Comparison of ENCODE assay signal across 36 cellular contexts in the genomic region with DNA sequence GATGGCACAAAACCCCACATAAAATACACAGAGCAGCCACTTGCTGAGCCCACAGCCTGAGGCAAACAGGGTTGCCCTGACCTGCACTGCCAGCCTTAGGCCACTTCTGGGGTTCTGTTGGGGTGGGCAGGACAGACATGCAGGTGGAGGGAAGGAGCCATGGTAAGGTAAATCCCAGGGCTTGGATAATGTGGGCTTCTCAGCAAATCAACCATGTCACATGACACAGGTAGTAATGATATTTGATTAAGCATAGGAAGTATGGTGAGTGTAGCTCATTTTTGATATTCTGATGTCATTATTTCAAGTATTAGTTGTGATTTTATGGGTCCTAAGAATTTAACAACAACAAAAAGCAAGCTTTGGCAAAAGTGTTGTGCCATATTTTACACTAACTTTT.
"Had no signal": no experiment of that assay in that cellular context is flagged by ENCODE, and none has a peak within 500 bp of the region (broad histone marks: within the 10 kb centered on the region; RNA-seq: fewer than 3 reads in every experiment).

No MANE protein-coding gene starts in this region.

- H3K9me3 Mint-ChIP-seq: activated B cell treated with CpG ODN at 0.5 μM for 24 hours; activated CD4-positive, alpha-beta memory T cell treated with anti-CD3 and anti-CD28 coated beads for 36 hours; activated CD4-positive, alpha-beta T cell treated with anti-CD3 and anti-CD28 coated beads, Interleukin-2, amount 10 ng/mL, durations not matched to agents 24 days and 14 days; activated CD8-positive, alpha-beta T cell treated with anti-CD3 and anti-CD28 coated beads for 36 hours; activated naive CD4-positive, alpha-beta T cell treated with anti-CD3 and anti-CD28 coated beads for 36 hours; activated naive CD8-positive, alpha-beta T cell treated with anti-CD3 and anti-CD28 coated beads for 36 hours; activated T-cell treated with anti-CD3 and anti-CD28 coated beads, Interleukin-2, amount 50 U/mL, for 4 hours; activated T-cell treated with anti-CD3 and anti-CD28 coated beads, Interleukin-2, amount 50 U/mL, for 72 hours; activated T-helper 1 cell treated with anti-CD3 and anti-CD28 coated beads, Interleukin-12 subunit alpha, Interleukin-12 subunit beta, Interleukin-2, Interleukin-4 antibody, amounts not matched to agents 30 ng/mL and 10 ng/mL and 1 ng/mL, durations not matched to agents 14 hours and 24 hours and 36 hours; T-helper 1 cell treated with Interleukin-12 subunit alpha and Interleukin-12 subunit beta and Interleukin-4 antibody, amounts not matched to agents 30 μg/mL and 1 μg/mL, for 36 hours; T-helper 2 cell treated with Interferon-gamma antibody and Interleukin-4, amounts not matched to agents 5 μg/mL and 100 μg/mL, for 36 hours had no signal

- H3K27me3 ChIP-seq: body of pancreas, brain microvascular endothelial cell had no signal

- H3K36me3 Mint-ChIP-seq: activated CD4-positive, alpha-beta memory T cell treated with anti-CD3 and anti-CD28 coated beads for 36 hours; activated naive CD4-positive, alpha-beta T cell treated with anti-CD3 and anti-CD28 coated beads, Interleukin-2, amount 50 U/mL, for 72 hours; activated naive CD8-positive, alpha-beta T cell treated with anti-CD3 and anti-CD28 coated beads for 36 hours had no signal

- H3K4me3 ChIP-seq: adrenal gland, body of pancreas, breast epithelium had no signal

- H3K27ac Mint-ChIP-seq: activated B cell treated with CpG ODN at 0.5 μM for 24 hours; activated CD4-positive, alpha-beta memory T cell treated with anti-CD3 and anti-CD28 coated beads for 36 hours; activated CD4-positive, alpha-beta T cell treated with anti-CD3 and anti-CD28 coated beads, Interleukin-2, amount 10 ng/mL, durations not matched to agents 24 days and 14 days; activated CD8-positive, alpha-beta T cell treated with anti-CD3 and anti-CD28 coated beads for 36 hours; activated naive CD4-positive, alpha-beta T cell treated with anti-CD3 and anti-CD28 coated beads for 36 hours; activated naive CD4-positive, alpha-beta T cell treated with anti-CD3 and anti-CD28 coated beads, Interleukin-2, amount 50 U/mL, for 72 hours; activated naive CD8-positive, alpha-beta T cell treated with anti-CD3 and anti-CD28 coated beads for 36 hours; activated T-cell treated with anti-CD3 and anti-CD28 coated beads, Interleukin-2, amount 50 U/mL, for 72 hours; activated T-helper 1 cell treated with anti-CD3 and anti-CD28 coated beads, Interleukin-12 subunit alpha, Interleukin-12 subunit beta, Interleukin-2, Interleukin-4 antibody, amounts not matched to agents 30 ng/mL and 10 ng/mL and 1 ng/mL, durations not matched to agents 14 hours and 24 hours and 36 hours; activated T-helper 17 cell treated with anti-CD3 and anti-CD28 coated beads, Interleukin-2, amount 50 U/mL, for 72 hours; T-helper 1 cell treated with Interleukin-12 subunit alpha and Interleukin-12 subunit beta and Interleukin-4 antibody, amounts not matched to agents 30 μg/mL and 1 μg/mL, for 36 hours; T-helper 2 cell treated with Interferon-gamma antibody and Interleukin-4, amounts not matched to agents 5 μg/mL and 100 μg/mL, for 36 hours had no signal

- DNase-seq: activated B cell treated with CpG ODN at 0.5 μM for 24 hours; activated CD4-positive, alpha-beta memory T cell treated with anti-CD3 and anti-CD28 coated beads for 36 hours; activated CD4-positive, alpha-beta T cell treated with anti-CD3 and anti-CD28 coated beads for 4 hours; activated CD4-positive, alpha-beta T cell treated with anti-CD3 and anti-CD28 coated beads, Interleukin-2, amount 10 ng/mL, durations not matched to agents 24 days and 14 days; activated CD4-positive, alpha-beta T cell treated with anti-CD3 and anti-CD28 coated beads, Interleukin-2, amount 50 U/mL, for 1 hour; activated CD4-positive, alpha-beta T cell treated with anti-CD3 and anti-CD28 coated beads, Interleukin-2, amount 50 U/mL, for 4 hours; activated CD4-positive, CD25-positive, alpha-beta regulatory T cell treated with anti-CD3 and anti-CD28 coated beads, Interleukin-2, amount 50 U/mL, for 72 hours; activated CD8-positive, alpha-beta memory T cell treated with anti-CD3 and anti-CD28 coated beads, Interleukin-2, amount 50 U/mL, for 4 hours; activated CD8-positive, alpha-beta T cell treated with anti-CD3 and anti-CD28 coated beads for 36 hours; activated effector memory CD4-positive, alpha-beta T cell treated with anti-CD3 and anti-CD28 coated beads, Interleukin-2, amount 50 U/mL, for 16 hours; activated gamma-delta T cell treated with Interleukin-2 at 50 U/mL for 16 hours; activated naive CD4-positive, alpha-beta T cell; activated naive CD4-positive, alpha-beta T cell treated with anti-CD3 and anti-CD28 coated beads for 36 hours; activated naive CD4-positive, alpha-beta T cell treated with anti-CD3 and anti-CD28 coated beads, Interleukin-2, amount 50 U/mL, for 16 hours; activated naive CD8-positive, alpha-beta T cell treated with anti-CD3 and anti-CD28 coated beads for 36 hours; activated T-cell treated with anti-CD3 and anti-CD28 coated beads for 4 hours; activated T-cell treated with anti-CD3 and anti-CD28 coated beads, Interleukin-2, amount 50 U/mL, for 1 hour; activated T-cell treated with anti-CD3 and anti-CD28 coated beads, Interleukin-2, amount 50 U/mL, for 4 hours; activated T-cell treated with anti-CD3 and anti-CD28 coated beads, Interleukin-2, amount 50 U/mL, for 72 hours; adrenal gland; amniotic stem cell; aorta; body of pancreas; brain microvascular endothelial cell; central memory CD4-positive, alpha-beta T cell; T-helper 2 cell; T-helper 9 cell had no signal

- H3K27ac ChIP-seq: adrenal gland, body of pancreas, brain microvascular endothelial cell, breast epithelium, VCaP had no signal

- H3K36me3 ChIP-seq: adrenal gland, brain microvascular endothelial cell, breast epithelium had no signal

- H3K9me3 ChIP-seq: adrenal gland, body of pancreas, breast epithelium had no signal

- H3K4me1 Mint-ChIP-seq: activated B cell treated with CpG ODN at 0.5 μM for 24 hours; activated CD4-positive, alpha-beta T cell treated with anti-CD3 and anti-CD28 coated beads, Interleukin-2, amount 10 ng/mL, durations not matched to agents 24 days and 14 days; activated naive CD8-positive, alpha-beta T cell treated with anti-CD3 and anti-CD28 coated beads for 36 hours; activated T-helper 17 cell treated with anti-CD3 and anti-CD28 coated beads, Interleukin-2, amount 50 U/mL, for 72 hours had no signal

- FAIRE-seq: astrocyte, TTC549 had no signal

- H3K4me1 ChIP-seq: adrenal gland, breast epithelium had no signal

- ATAC-seq: activated CD8-positive, alpha-beta T cell treated with anti-CD3 and anti-CD28 coated beads for 36 hours; activated naive CD4-positive, alpha-beta T cell treated with anti-CD3 and anti-CD28 coated beads, Interleukin-2, amount 50 U/mL, for 72 hours; activated T-cell treated with anti-CD3 and anti-CD28 coated beads, Interleukin-2, amount 50 U/mL, for 4 hours; activated T-cell treated with anti-CD3 and anti-CD28 coated beads, Interleukin-2, amount 50 U/mL, for 72 hours; activated T-helper 17 cell treated with anti-CD3 and anti-CD28 coated beads, Interleukin-2, amount 50 U/mL, for 72 hours; body of pancreas had no signal

- H3K27me3 Mint-ChIP-seq: activated B cell treated with CpG ODN at 0.5 μM for 24 hours; activated CD4-positive, alpha-beta memory T cell treated with anti-CD3 and anti-CD28 coated beads for 36 hours; activated CD4-positive, alpha-beta T cell treated with anti-CD3 and anti-CD28 coated beads, Interleukin-2, amount 10 ng/mL, durations not matched to agents 24 days and 14 days; activated naive CD8-positive, alpha-beta T cell treated with anti-CD3 and anti-CD28 coated beads for 36 hours; activated T-helper 17 cell treated with anti-CD3 and anti-CD28 coated beads, Interleukin-2, amount 50 U/mL, for 72 hours had no signal

- H3K4me3 Mint-ChIP-seq: activated B cell treated with CpG ODN at 0.5 μM for 24 hours; activated CD4-positive, alpha-beta memory T cell treated with anti-CD3 and anti-CD28 coated beads for 36 hours; activated CD4-positive, alpha-beta T cell treated with anti-CD3 and anti-CD28 coated beads, Interleukin-2, amount 10 ng/mL, durations not matched to agents 24 days and 14 days; activated CD8-positive, alpha-beta T cell treated with anti-CD3 and anti-CD28 coated beads for 36 hours; activated naive CD4-positive, alpha-beta T cell treated with anti-CD3 and anti-CD28 coated beads for 36 hours; activated naive CD8-positive, alpha-beta T cell treated with anti-CD3 and anti-CD28 coated beads for 36 hours; activated T-cell treated with anti-CD3 and anti-CD28 coated beads, Interleukin-2, amount 50 U/mL, for 4 hours; activated T-cell treated with anti-CD3 and anti-CD28 coated beads, Interleukin-2, amount 50 U/mL, for 72 hours; activated T-helper 1 cell treated with anti-CD3 and anti-CD28 coated beads, Interleukin-12 subunit alpha, Interleukin-12 subunit beta, Interleukin-2, Interleukin-4 antibody, amounts not matched to agents 30 ng/mL and 10 ng/mL and 1 ng/mL, durations not matched to agents 14 hours and 24 hours and 36 hours; activated T-helper 17 cell treated with anti-CD3 and anti-CD28 coated beads, Interleukin-2, amount 50 U/mL, for 72 hours; T-helper 1 cell treated with Interleukin-12 subunit alpha and Interleukin-12 subunit beta and Interleukin-4 antibody, amounts not matched to agents 30 μg/mL and 1 μg/mL, for 36 hours; T-helper 2 cell treated with Interferon-gamma antibody and Interleukin-4, amounts not matched to agents 5 μg/mL and 100 μg/mL, for 36 hours had no signal
